Comparison of ENCODE assay signal across 8 cellular contexts in the genomic region with DNA sequence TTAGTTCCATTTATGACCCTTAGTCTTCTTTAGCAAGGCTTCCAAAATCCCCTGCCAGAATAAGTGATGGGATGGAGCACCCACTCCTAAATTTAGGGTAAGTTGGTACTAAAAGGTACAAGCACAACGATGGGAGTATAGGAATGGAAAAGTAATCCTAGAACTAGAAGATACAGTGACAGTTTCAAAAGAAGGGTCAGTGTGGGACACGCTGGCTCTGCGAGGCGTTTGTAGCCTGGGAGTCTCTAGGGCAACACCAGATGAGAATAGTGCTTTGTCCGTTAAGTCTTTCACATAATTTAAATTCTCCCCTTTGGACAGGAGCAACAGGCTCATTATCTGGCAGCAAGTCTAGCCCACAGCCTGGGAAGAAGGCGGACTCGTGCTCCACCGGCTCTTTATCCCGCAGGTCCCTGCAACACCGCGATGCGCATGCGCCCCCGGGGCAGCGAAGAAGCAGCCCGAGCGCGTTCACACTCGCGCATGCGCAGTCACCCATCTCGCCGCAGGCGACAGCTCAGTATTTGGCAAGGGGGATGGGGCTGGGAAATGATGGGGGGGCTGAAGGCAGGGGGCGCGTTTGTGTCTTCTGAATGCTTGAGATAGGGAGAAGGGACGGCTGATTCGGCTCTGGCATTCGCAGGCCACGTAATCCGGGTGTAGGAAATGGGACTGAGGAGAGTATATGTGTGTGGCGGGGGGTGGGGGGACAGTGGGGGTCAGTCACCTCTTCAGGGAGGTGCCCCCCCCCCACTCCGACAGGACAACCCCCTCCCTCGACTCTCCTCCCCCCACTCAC. TPM values are rescaled to one million over a fixed set of nuclear protein-coding genes. Genes with fewer than 3 reads are reported as not detected.
DNase-seq lines count a peak whose midpoint lies in the region; ATAC-seq and TF ChIP-seq lines count a peak whose summit lies in the region.

No MANE protein-coding gene starts in this region.

- H3K36me3 ChIP-seq in heart right ventricle (peaks cover 0 to 32% (median 0%) of the 10 kb centered on the region in 9 donors), transverse colon (no peaks in the 10 kb centered on the region)

- peak; percentile 89 for DNase-seq in GDM1 (lab: John Stamatoyannopoulos, UW)
- DNase-seq in NCI-H1436 (lab: John Stamatoyannopoulos, UW), result peak; percentile 96
- DNase-seq in SW480 (ENCODE audit: low spot score), result peak; percentile 84
- peak; percentile 96 to 98 for DNase-seq in heart right ventricle
- peak; percentile 92 for DNase-seq in pons (ENCODE audit: low spot score)
- peak; percentile 97 for DNase-seq in transverse colon

- H3K27me3 ChIP-seq in heart right ventricle (no peaks in the 10 kb centered on the region), transverse colon (no peaks in the 10 kb centered on the region)

- TF ChIP-seq CTCF in heart right ventricle (IDR thresholded peaks at IDR 0.05) (peak in 2 of 9 donors; percentile 26 to 32), transverse colon (IDR thresholded peaks at IDR 0.05) (no peak)

- 0 to 1% (median 0%) methylated on average over 31 to 34 of the region's 34 CpGs for WGBS in adipose tissue, 3 donors
- 1% methylated on average over 33 to 34 of the region's 34 CpGs for WGBS in heart right ventricle, 2 donors
- WGBS in transverse colon (ENCODE audit: low coverage in 1 of 2), 2 donors, result 0 to 1% methylated on average over 5 to 34 of the region's 34 CpGs

- H3K27ac ChIP-seq in adipose tissue (ENCODE audit: low read depth, low read length) (peak overlapping the region; percentile 51), heart right ventricle (peak overlapping the region; percentile 93 to 98 (median 97)), transverse colon (peak overlapping the region; percentile 92 to 97 (median 94))

- in situ Hi-C loops in transverse colon (cut with MboI; ENCODE audit: low pct_ligation_motif_present in 1 of 4, low pct_unique_long_range_greater_than_20kb in 1 of 4, low sequenced_read_pairs in 3 of 4), result no loop called here

- no peak for TF ChIP-seq EP300 in transverse colon (IDR thresholded peaks at IDR 0.05; ENCODE audit: low read depth)

- no peaks in the 10 kb centered on the region for H3K9me3 ChIP-seq in heart right ventricle
- no peaks in the 10 kb centered on the region for H3K9me3 ChIP-seq in transverse colon

- peaks cover 0 to 60% (median 40%) of the 10 kb centered on the region in 9 donors for H3K4me1 ChIP-seq in heart right ventricle
- H3K4me1 ChIP-seq in transverse colon, result peaks cover 16 to 47% (median 37%) of the 10 kb centered on the region in 4 donors

- ATAC-seq in HG02588 (IDR thresholded peaks at IDR 0.05; ENCODE audit: unreplicated experiment) (peak; percentile 56), heart right ventricle (peak; percentile 80 to 94 (median 89))

- intact Hi-C loops in heart right ventricle (cut with DNase I) (loop anchor here in 5 of 10 donors (5.0 to 10.0 kb wide), 5 partner anchors 35 to 105 kb away; no protein-coding TSS in a partner anchor), transverse colon (cut with DNase I; ENCODE audit: low total_unique reads) (no loop called here)

- H3K4me3 ChIP-seq in heart right ventricle, result peak overlapping the region; percentile 65 to 82 (median 72)
- peak overlapping the region; percentile 35 to 66 (median 56) for H3K4me3 ChIP-seq in transverse colon

- peak; percentile 38 for TF ChIP-seq POLR2A in transverse colon (IDR thresholded peaks at IDR 0.05)

RNA-seq across cellular contexts. Expression of gene SPOP, which starts 0.6 kb away (rescaled TPM):
- 10 to 100 TPM; 23.1 to 36.8 (median 23.4) TPM for polyA plus RNA-seq in adipose tissue
- total RNA-seq in heart right ventricle, result 10 to 100 TPM; 39.8 to 79.9 (median 67.7) TPM
- polyA plus RNA-seq in heart right ventricle, result 10 to 100 TPM; 42.4 to 44.5 TPM
- total RNA-seq in transverse colon, result 100 to 1,000 TPM in 1 of 4 donors, 10 to 100 TPM in 3; 75.6 to 352 (median 95.3) TPM

RNA-seq across cellular contexts. Expression of gene SLC35B1, which starts 30.4 kb away (rescaled TPM):
- polyA plus RNA-seq in adipose tissue, result 10 to 100 TPM; 20.2 to 38.5 (median 21.7) TPM
- total RNA-seq in heart right ventricle, result 10 to 100 TPM; 60.5 to 92.4 (median 69.1) TPM
- 100 to 1,000 TPM in 1 of 2 donors, 10 to 100 TPM in 1; 68.8 to 146 TPM for polyA plus RNA-seq in heart right ventricle
- total RNA-seq in transverse colon, result 10 to 100 TPM; 23.5 to 73.3 (median 56.2) TPM

Comparison
In these comparisons a context has a peak if more than half of its experiments do, and no peak if none do; other contexts are left out.
1. Peak in every context shown above with its lines: DNase-seq, ATAC-seq, H3K4me3 ChIP-seq and H3K27ac ChIP-seq.